ENCODE assay signal across 1 cellular context in the genomic region with DNA sequence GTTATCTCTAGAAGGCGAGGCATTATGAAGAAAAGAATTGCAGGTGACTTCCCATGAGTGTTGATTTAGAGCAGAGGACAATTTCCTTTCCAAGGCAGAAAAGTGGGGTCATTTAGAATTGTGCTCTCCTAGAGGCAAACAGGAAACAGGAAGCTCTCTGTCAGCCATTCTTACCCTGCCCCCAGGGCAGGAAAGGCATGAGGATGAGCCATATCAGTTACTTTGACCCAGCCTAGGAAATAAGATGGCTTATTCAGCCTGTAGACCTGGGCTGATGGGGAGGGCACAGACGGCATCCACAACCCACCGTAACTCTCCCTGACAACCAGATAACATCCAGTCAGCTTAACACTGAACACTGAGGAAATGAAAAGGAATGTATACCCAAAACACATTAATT.
TF ChIP-seq lines count a peak whose summit lies in the region.

No MANE protein-coding gene starts in this region.

TF ChIP-seq in endothelial cell of umbilical vein, 7 proteins besides CTCF, POLR2A, EP300 and RAD21 (continued from another document):
- TF ChIP-seq GATA2 (IDR thresholded peaks at IDR 0.05; ENCODE audit: insufficient read depth, insufficient read length, low read depth, low read length) (peak; percentile 87), FOS (IDR thresholded peaks at IDR 0.05; ENCODE audit: borderline replicate concordance, insufficient read depth, low read length) (peak; percentile 87)
